9 cellular contexts compared by ENCODE assay signal in the genomic region with DNA sequence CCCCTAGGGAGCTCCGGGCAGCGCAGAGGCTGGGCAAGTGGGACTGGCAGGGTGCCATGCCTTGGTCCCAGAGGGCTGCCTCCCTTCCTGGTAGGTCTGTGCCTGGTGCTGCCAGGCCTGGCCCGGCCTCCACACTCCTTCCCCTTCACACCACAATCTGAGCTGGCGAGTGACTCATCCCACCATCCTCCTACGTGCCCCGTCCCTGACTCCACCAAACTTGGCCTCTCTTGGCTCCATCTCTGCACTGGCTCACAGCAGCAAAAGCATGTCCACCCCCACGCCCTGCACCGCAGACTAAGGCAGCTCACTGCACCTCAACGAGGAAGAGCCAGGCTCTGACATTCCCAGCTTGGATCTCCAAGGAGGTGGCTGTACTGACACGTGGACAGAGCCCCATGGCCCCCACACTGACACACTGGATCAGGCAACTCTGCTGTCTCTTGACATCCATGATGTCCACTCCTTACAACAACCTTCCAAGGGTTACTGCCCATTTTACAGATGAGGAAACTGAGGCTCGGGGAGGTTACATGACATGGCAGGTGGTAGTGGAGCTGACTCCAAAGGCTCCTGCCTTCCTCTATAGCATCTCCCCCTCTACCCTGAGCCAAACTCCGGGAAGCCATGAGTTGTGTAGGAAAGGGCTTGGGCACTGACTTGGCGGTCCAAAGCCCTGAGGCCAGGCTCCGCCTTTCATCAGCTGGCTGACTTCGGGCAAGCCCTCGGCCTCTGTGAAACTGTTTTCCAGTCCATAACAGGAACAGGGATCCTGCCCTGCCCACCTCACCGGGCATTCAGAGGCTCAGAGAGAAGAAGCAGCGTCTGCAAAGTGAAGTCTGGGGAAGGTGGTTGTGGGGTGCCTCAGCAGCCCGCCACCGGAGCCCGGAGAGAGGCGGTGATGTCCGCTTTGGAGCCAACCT. TPM values are rescaled to one million over a fixed set of nuclear protein-coding genes. Genes with fewer than 3 reads are reported as not detected.
A peak's percentile ranks its signal among the peaks of the same experiment; 100 is the strongest.
DNase-seq lines count a peak whose midpoint lies in the region; ATAC-seq and TF ChIP-seq lines count a peak whose summit lies in the region.
"Had no signal": no experiment of that assay in that cellular context is flagged by ENCODE, and none has a peak within 500 bp of the region (broad histone marks: within the 10 kb centered on the region; RNA-seq: fewer than 3 reads in every experiment).

No MANE protein-coding gene starts in this region.

- no peak for TF ChIP-seq CTCF in Peyer's patch (IDR thresholded peaks at IDR 0.05)

- H3K36me3 Mint-ChIP-seq in activated naive CD8-positive, alpha-beta T cell treated with anti-CD3 and anti-CD28 coated beads, Interleukin-2, amount 50 U/mL, for 24 hours (ENCODE audit: low read depth), result no peaks in the 10 kb centered on the region

- H3K27me3 ChIP-seq in Peyer's patch (no peaks in the 10 kb centered on the region), H7 (ENCODE audit: control insufficient read depth, insufficient read depth, low read length) (peaks cover 5% of the 10 kb centered on the region)

- H3K4me3 Mint-ChIP-seq in activated naive CD8-positive, alpha-beta T cell treated with anti-CD3 and anti-CD28 coated beads, Interleukin-2, amount 50 U/mL, for 24 hours, result no peak overlapping the region

- peak overlapping the region; percentile 35 to 95 (median 90) for H3K27ac ChIP-seq in Peyer's patch

- no peaks in the 10 kb centered on the region for H3K9me3 Mint-ChIP-seq in activated naive CD8-positive, alpha-beta T cell treated with anti-CD3 and anti-CD28 coated beads, Interleukin-2, amount 50 U/mL, for 24 hours

- peak; percentile 98 for DNase-seq in H4 (ENCODE audit: low spot score)
- DNase-seq in Peyer's patch, result peak in 2 of 3 donors; percentile 85
- peak; percentile 80 for DNase-seq in activated naive CD8-positive, alpha-beta T cell treated with anti-CD3 and anti-CD28 coated beads, Interleukin-2, amount 50 U/mL, for 24 hours
- DNase-seq in hepatic stellate cell (ENCODE audit: low spot score), result peak; percentile 95
- peak; percentile 63 for DNase-seq in smooth muscle cell of the brain vasculature (ENCODE audit: low read depth, low spot score)
- DNase-seq in NCI-H82 (lab: John Stamatoyannopoulos, UW), result no peak
- no peak for DNase-seq in H7

- H3K36me3 ChIP-seq in Peyer's patch (no peaks in the 10 kb centered on the region), H7 (replicated peaks; ENCODE audit: control insufficient read depth, insufficient read depth, low read length) (no peaks in the 10 kb centered on the region)

- peak; percentile 94 for ATAC-seq in activated naive CD8-positive, alpha-beta T cell treated with anti-CD3 and anti-CD28 coated beads, Interleukin-2, amount 50 U/mL, for 24 hours
- no peak for ATAC-seq in GM21737 (IDR thresholded peaks at IDR 0.05; ENCODE audit: unreplicated experiment)

- H3K27ac Mint-ChIP-seq in activated naive CD8-positive, alpha-beta T cell treated with anti-CD3 and anti-CD28 coated beads, Interleukin-2, amount 50 U/mL, for 24 hours, result no peak overlapping the region

- H3K4me1 ChIP-seq in Peyer's patch, result peaks cover 0 to 30% (median 1%) of the 10 kb centered on the region in 4 donors

- H3K27me3 Mint-ChIP-seq in activated naive CD8-positive, alpha-beta T cell treated with anti-CD3 and anti-CD28 coated beads, Interleukin-2, amount 50 U/mL, for 24 hours, result peaks cover 17% of the 10 kb centered on the region

- peak; percentile 30 to 72 for TF ChIP-seq POLR2A in Peyer's patch (IDR thresholded peaks at IDR 0.05)

- H3K4me1 Mint-ChIP-seq in activated naive CD8-positive, alpha-beta T cell treated with anti-CD3 and anti-CD28 coated beads, Interleukin-2, amount 50 U/mL, for 24 hours, result peaks cover 20% of the 10 kb centered on the region

- H3K9me3 ChIP-seq in Peyer's patch, result peaks cover 0 to 3% (median 0%) of the 10 kb centered on the region in 4 donors

- H3K4me3 ChIP-seq in Peyer's patch, result peak overlapping the region in 3 of 4 donors; percentile 1 to 48 (median 35)
- H3K4me3 ChIP-seq in H7 (ENCODE audit: insufficient read depth, low read depth, low read length), result no peak overlapping the region; the same call in 1 of the 2 replicates

RNA-seq across cellular contexts. Expression of a gene that starts 20.1 kb away (rescaled TPM):
- total RNA-seq in H4 (2014; rRNA removed; shearing (Covaris generic)), result 0.17 TPM in 1 of 2 replicates, not detected in the other
- total RNA-seq in Peyer's patch, result 1,000 to 10,000 TPM in 3 of 4 donors, 100 to 1,000 TPM in 1; 357 to 5,327 (median 3,312) TPM
- total RNA-seq in H7 (2014; rRNA removed; shearing (Covaris generic)), result 44.9 and 116 TPM in 2 replicates
- total RNA-seq: activated CD8-positive, alpha-beta memory T cell treated with anti-CD3 and anti-CD28 coated beads for 36 hours had no signal

RNA-seq across cellular contexts. Expression of a gene that starts 23.7 kb away (rescaled TPM):
- total RNA-seq in H4 (2014; rRNA removed; shearing (Covaris generic)), result not detected in 2 replicates
- not detected for total RNA-seq in Peyer's patch
- not detected in 2 replicates for total RNA-seq in H7 (2014; rRNA removed; shearing (Covaris generic))
- total RNA-seq: activated CD8-positive, alpha-beta memory T cell treated with anti-CD3 and anti-CD28 coated beads for 36 hours had no signal

RNA-seq across cellular contexts. Expression of a gene that starts 29.5 kb away (rescaled TPM):
- 0.35 and 1.5 TPM in 2 replicates for total RNA-seq in H4 (2014; rRNA removed; shearing (Covaris generic))
- 10 to 100 TPM; 12.3 to 44.5 (median 28.8) TPM for total RNA-seq in Peyer's patch
- total RNA-seq in H7 (2014; rRNA removed; shearing (Covaris generic)), result 0.52 and 0.59 TPM in 2 replicates
- total RNA-seq: activated CD8-positive, alpha-beta memory T cell treated with anti-CD3 and anti-CD28 coated beads for 36 hours had no signal

RNA-seq across cellular contexts. Expression of a gene that starts 38.5 kb away (rescaled TPM):
- not detected in 2 replicates for total RNA-seq in H4 (2014; rRNA removed; shearing (Covaris generic))
- total RNA-seq in Peyer's patch, result 1 to 10 TPM; 3.4 to 8.9 (median 6.3) TPM
- total RNA-seq in H7 (2014; rRNA removed; shearing (Covaris generic)), result not detected in 2 replicates
- total RNA-seq: activated CD8-positive, alpha-beta memory T cell treated with anti-CD3 and anti-CD28 coated beads for 36 hours had no signal

RNA-seq across cellular contexts. Expression of a gene that starts 42.8 kb away (rescaled TPM):
- total RNA-seq in H4 (2014; rRNA removed; shearing (Covaris generic)), result not detected in 2 replicates
- 1 to 10 TPM in 1 of 4 donors, not detected in 3; 2.5 TPM for total RNA-seq in Peyer's patch
- total RNA-seq in H7 (2014; rRNA removed; shearing (Covaris generic)), result not detected in 2 replicates
- total RNA-seq: activated CD8-positive, alpha-beta memory T cell treated with anti-CD3 and anti-CD28 coated beads for 36 hours had no signal

Comparison
In these comparisons a context has a peak if more than half of its experiments do, and no peak if none do; other contexts are left out.
1. DNase-seq: peak in H4 (single experiment), Peyer's patch (2 of 3), activated naive CD8-positive, alpha-beta T cell treated with anti-CD3 and anti-CD28 coated beads, Interleukin-2, amount 50 U/mL, for 24 hours (single experiment), hepatic stellate cell (single experiment) and smooth muscle cell of the brain vasculature (single experiment); none in NCI-H82 (single experiment) and H7 (single experiment).
2. RNA of a gene that starts 20.1 kb away (total RNA-seq): 357 to 5,327 TPM in Peyer's patch and 44.9 to 116 TPM in H7; 0.17 TPM in H4; every median in the first group is over 10 times any median in the second.